Comparison of ENCODE assay signal across 7 cellular contexts in genomic region chr10:30696416-30697185, GRCh38.
DNase-seq lines count a peak whose midpoint lies in the region; FAIRE-seq and TF ChIP-seq lines count a peak whose summit lies in the region.
"Not testable (repeated sequence)": the region's sequence is repeated elsewhere in the genome, so short reads cannot be mapped to it uniquely, and the experiment has no call there.

No MANE protein-coding gene starts in this region.

- H3K27me3 ChIP-seq in DOHH2 (ENCODE audit: control insufficient read depth, low read length); astrocyte (ENCODE audit: insufficient read depth, low read length); osteoblast (ENCODE audit: insufficient read depth, low read length): not testable (repeated sequence)

- in situ Hi-C loops in SK-MEL-5 (cut with HindIII; ENCODE audit: low pct_unique_long_range_greater_than_20kb, low sequenced_read_pairs) = not testable (repeated sequence)

- H3K4me1 ChIP-seq in DOHH2 (ENCODE audit: control insufficient read depth, low read length) (peaks cover 71% of the 10 kb centered on the region), astrocyte (ENCODE audit: insufficient read depth, low read length) (peaks cover 12% of the 10 kb centered on the region), osteoblast (ENCODE audit: insufficient read depth, low read length) (peaks cover 27% of the 10 kb centered on the region)

- H3K36me3 ChIP-seq in DOHH2 (ENCODE audit: control insufficient read depth, low read length); astrocyte (ENCODE audit: insufficient read depth, low read length); osteoblast (ENCODE audit: insufficient read depth, low read length): not testable (repeated sequence)

- not testable (repeated sequence) for H4K20me1 ChIP-seq in DOHH2 (ENCODE audit: control insufficient read depth, insufficient read depth, low read depth, low read length); astrocyte (ENCODE audit: insufficient read depth, low read length); osteoblast (ENCODE audit: insufficient read depth, low read length)

- not testable (repeated sequence) for H3K9me3 Mint-ChIP-seq in astrocyte (ENCODE audit: unreplicated experiment)

- not testable (repeated sequence) for H3K27ac Mint-ChIP-seq in astrocyte (ENCODE audit: unreplicated experiment)

- FAIRE-seq in HTR-8/SVneo (lab: Jason Lieb, UNC) = peak; percentile 92
- FAIRE-seq in astrocyte (lab: Jason Lieb, UNC) = not testable (repeated sequence)

- H3K79me2 ChIP-seq in DOHH2 (ENCODE audit: control insufficient read depth, low read length); astrocyte (ENCODE audit: insufficient read depth, low read length); osteoblast (ENCODE audit: insufficient read depth, low read length): not testable (repeated sequence)

- peak; percentile 59 for TF ChIP-seq CTCF in DOHH2 (IDR thresholded peaks at IDR 0.05; ENCODE audit: low read depth, low read length, poor library complexity, severe bottlenecking)
- not testable (repeated sequence) for TF ChIP-seq CTCF in astrocyte (IDR thresholded peaks at IDR 0.05; ENCODE audit: insufficient read depth, low read depth, low read length); osteoblast (IDR thresholded peaks at IDR 0.05; ENCODE audit: extremely low read depth, low read depth, low read length)
- peak; percentile 1 for TF ChIP-seq CTCF in fibroblast of mammary gland (conservative IDR thresholded peaks at IDR 0.05; ENCODE audit: control insufficient read depth, insufficient read depth, low read depth, low read length)

- H3K36me3 Mint-ChIP-seq in astrocyte (ENCODE audit: low read depth, unreplicated experiment) = not testable (repeated sequence)

- not testable (repeated sequence) for H3K4me3 Mint-ChIP-seq in astrocyte (ENCODE audit: unreplicated experiment)

- H3K9me3 ChIP-seq in DOHH2 (ENCODE audit: control insufficient read depth, insufficient read depth, low read length); astrocyte (ENCODE audit: insufficient read depth, low read depth, low read length); osteoblast (ENCODE audit: low read depth, low read length): not testable (repeated sequence)

- H3K4me2 ChIP-seq in DOHH2 (ENCODE audit: low read length) = peak overlapping the region; percentile 46
- H3K4me2 ChIP-seq in astrocyte (ENCODE audit: low read length) = peak overlapping the region; percentile 75
- not testable (repeated sequence) for H3K4me2 ChIP-seq in osteoblast (ENCODE audit: insufficient read depth, low read length)

- H3K4me1 Mint-ChIP-seq in astrocyte (ENCODE audit: low read depth, unreplicated experiment) = peaks cover 17% of the 10 kb centered on the region

- not testable (repeated sequence) for H2AFZ ChIP-seq in astrocyte (ENCODE audit: low read depth, low read length); osteoblast (ENCODE audit: low read length)

- H3K9me2 ChIP-seq in DOHH2 (replicated peaks; ENCODE audit: control insufficient read depth, low read length) = not testable (repeated sequence)

- peak overlapping the region; percentile 47 for H3K9ac ChIP-seq in astrocyte (ENCODE audit: low read length)

- peaks cover 13% of the 10 kb centered on the region for H3F3A ChIP-seq in DOHH2 (ENCODE audit: control insufficient read depth, insufficient read depth)

- H3K27ac ChIP-seq in DOHH2 (ENCODE audit: low read depth, low read length) = not testable (repeated sequence)
- H3K27ac ChIP-seq in astrocyte (ENCODE audit: low read depth, low read length) (peak overlapping the region; percentile 31), osteoblast (ENCODE audit: low read depth, low read length) (peak overlapping the region; percentile 60)

- DNase-seq in HTR-8/SVneo (ENCODE audit: insufficient read length, low spot score); astrocyte (ENCODE audit: low read depth); fibroblast of mammary gland (ENCODE audit: low read depth); osteoblast (ENCODE audit: insufficient read length, low spot score, missing footprints): not testable (repeated sequence)
- DNase-seq in SK-MEL-5 (ENCODE audit: low read depth, low spot score) = peak; percentile 4
- peak; percentile 53 for DNase-seq in activated CD8-positive, alpha-beta memory T cell treated with anti-CD3 and anti-CD28 coated beads for 24 hours

- peak overlapping the region; percentile 24; the same call in 1 of the 2 replicates for H3K4me3 ChIP-seq in DOHH2 (ENCODE audit: low read length)
- not testable (repeated sequence) for H3K4me3 ChIP-seq in astrocyte (ENCODE audit: insufficient read depth, low read depth, low read length); fibroblast of mammary gland (ENCODE audit: control insufficient read depth, low read depth, low read length); osteoblast (ENCODE audit: insufficient read depth, low read length)

- H3K27me3 Mint-ChIP-seq in astrocyte (ENCODE audit: low read depth, unreplicated experiment) = not testable (repeated sequence)
